1 cellular context compared by ENCODE assay signal in genomic region chr14:61643546-61643945, GRCh38.
TF ChIP-seq lines count a peak whose summit lies in the region.

No MANE protein-coding gene starts in this region.

TF ChIP-seq in GM12878, 131 proteins besides CTCF, POLR2A, EP300 and RAD21:
- TF ChIP-seq E2F8 (IDR thresholded peaks at IDR 0.05; ENCODE audit: low read depth, partially characterized antibody) = no peak
- no peak for TF ChIP-seq POU2F2 (IDR thresholded peaks at IDR 0.05; ENCODE audit: borderline replicate concordance, low read depth, low read length)
- TF ChIP-seq ZBTB33 (IDR thresholded peaks at IDR 0.05) = no peak
- TF ChIP-seq HDAC2 (IDR thresholded peaks at IDR 0.05) = no peak
- TF ChIP-seq EED (IDR thresholded peaks at IDR 0.05; ENCODE audit: low read depth) = no peak
